ENCODE assay signal across 1 cellular context in genomic region chr11:62792193-62792575, GRCh38.
TF ChIP-seq lines count a peak whose summit lies in the region.

No MANE protein-coding gene starts in this region.

TF ChIP-seq in HCT116, 20 proteins besides CTCF, POLR2A, EP300 and RAD21 (continued from another document):
- TF ChIP-seq, protein P1, sequence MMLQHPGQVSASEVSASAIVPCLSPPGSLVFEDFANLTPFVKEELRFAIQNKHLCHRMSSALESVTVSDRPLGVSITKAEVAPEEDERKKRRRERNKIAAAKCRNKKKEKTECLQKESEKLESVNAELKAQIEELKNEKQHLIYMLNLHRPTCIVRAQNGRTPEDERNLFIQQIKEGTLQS (IDR thresholded peaks at IDR 0.05): no peak
- TF ChIP-seq POLR2AphosphoS5 (IDR thresholded peaks at IDR 0.05; ENCODE audit: low read depth, low read length): no peak
